16 cellular contexts compared by ENCODE assay signal in the genomic region with DNA sequence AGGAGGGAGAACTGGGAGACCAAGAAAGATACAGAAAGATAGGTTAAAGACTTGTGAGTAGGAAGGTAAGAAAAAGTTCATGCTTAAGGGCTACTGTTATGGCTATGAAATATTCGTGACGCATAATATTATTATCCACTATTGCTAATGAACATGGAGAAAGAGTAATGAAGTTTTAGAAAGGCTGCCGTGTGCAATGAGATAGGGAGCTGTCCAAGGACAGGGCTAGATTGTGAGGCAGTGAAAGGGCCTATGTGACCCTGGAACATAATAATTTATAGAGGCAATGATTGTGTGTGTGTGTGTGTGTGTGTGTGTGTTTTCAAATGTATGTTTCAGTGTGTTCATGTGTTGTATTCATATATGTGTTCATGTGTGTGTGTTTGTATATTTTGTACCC. TPM values are rescaled to one million over a fixed set of nuclear protein-coding genes. Genes with fewer than 3 reads are reported as not detected.
DNase-seq lines count a peak whose midpoint lies in the region; ATAC-seq and TF ChIP-seq lines count a peak whose summit lies in the region.
"Had no signal": no experiment of that assay in that cellular context is flagged by ENCODE, and none has a peak within 500 bp of the region (broad histone marks: within the 10 kb centered on the region; RNA-seq: fewer than 3 reads in every experiment).

No MANE protein-coding gene starts in this region.

- CTCF ChIA-PET in WTC11 (lab: Charles Lee), result interaction anchor here (0.6 to 1.9 kb wide), 3 partner anchors 22 to 262 kb away, joined by 3 to 5 read pairs (median 4); no protein-coding TSS in a partner anchor
- CTCF ChIA-PET in A673 (lab: Charles Lee), result no interaction called here

- H3K27me3 ChIP-seq in gastroesophageal sphincter, result no peaks in the 10 kb centered on the region
- H3K27me3 ChIP-seq in A673 (replicated peaks; ENCODE audit: insufficient read depth, low read depth, low read length, poor library complexity), result no peaks in the 10 kb centered on the region
- H3K27me3 ChIP-seq: thyroid gland had no signal

- no peak for DNase-seq in activated T-cell treated with anti-CD3 and anti-CD28 coated beads, Interleukin-2, amount 50 U/mL, for 24 hours
- no peak for DNase-seq in activated T-cell treated with anti-CD3 and anti-CD28 coated beads, Interleukin-2, amount 50 U/mL, for 48 hours
- DNase-seq in WTC11 (ENCODE audit: low spot score) (no peak), A673 (ENCODE audit: low spot score) (no peak), NCI-H1436 (lab: John Stamatoyannopoulos, UW) (no peak)
- no peak for DNase-seq in stimulated activated naive CD8-positive, alpha-beta T cell treated with anti-CD3 and anti-CD28 coated beads, Interleukin-15, amount 100 ng/mL, for 72 hours
- DNase-seq: amniotic stem cell, cortex of kidney, left ventricle myocardium inferior, NCI-H1105, NCI-H446, T-helper 9 cell, thyroid gland had no signal

- H3K27ac Mint-ChIP-seq in activated T-cell treated with anti-CD3 and anti-CD28 coated beads, Interleukin-2, amount 50 U/mL, for 24 hours, result peak overlapping the region; percentile 96
- H3K27ac Mint-ChIP-seq in WTC11, result peak overlapping the region; percentile 32; the same call in 1 of the 2 replicates
- H3K27ac Mint-ChIP-seq in stimulated activated naive CD8-positive, alpha-beta T cell treated with anti-CD3 and anti-CD28 coated beads, Interleukin-15, amount 100 ng/mL, for 72 hours, result no peak overlapping the region

- peak overlapping the region in 3 of 4 donors; percentile 16 to 29 (median 24) for H3K27ac ChIP-seq in gastroesophageal sphincter
- H3K27ac ChIP-seq in A673 (ENCODE audit: low read depth, low read length, poor library complexity, severe bottlenecking), result no peak overlapping the region
- H3K27ac ChIP-seq: left ventricle myocardium inferior, thyroid gland had no signal

- H3K9me3 Mint-ChIP-seq in activated T-cell treated with anti-CD3 and anti-CD28 coated beads, Interleukin-2, amount 50 U/mL, for 24 hours, result no peaks in the 10 kb centered on the region
- no peaks in the 10 kb centered on the region for H3K9me3 Mint-ChIP-seq in WTC11
- no peaks in the 10 kb centered on the region for H3K9me3 Mint-ChIP-seq in stimulated activated naive CD8-positive, alpha-beta T cell treated with anti-CD3 and anti-CD28 coated beads, Interleukin-15, amount 100 ng/mL, for 72 hours

- H3K36me3 ChIP-seq in gastroesophageal sphincter, result peaks cover 0 to 6% of the 10 kb centered on the region in 2 donors
- peaks cover 7% of the 10 kb centered on the region for H3K36me3 ChIP-seq in A673 (ENCODE audit: insufficient read depth, low read length, poor library complexity, severe bottlenecking)
- H3K36me3 ChIP-seq: thyroid gland had no signal

- no peaks in the 10 kb centered on the region for H3K27me3 Mint-ChIP-seq in activated T-cell treated with anti-CD3 and anti-CD28 coated beads, Interleukin-2, amount 50 U/mL, for 24 hours
- no peaks in the 10 kb centered on the region for H3K27me3 Mint-ChIP-seq in WTC11 (ENCODE audit: low read depth)
- no peaks in the 10 kb centered on the region for H3K27me3 Mint-ChIP-seq in stimulated activated naive CD8-positive, alpha-beta T cell treated with anti-CD3 and anti-CD28 coated beads, Interleukin-15, amount 100 ng/mL, for 72 hours

- POLR2A ChIA-PET in WTC11 (lab: Charles Lee), result no interaction called here
- POLR2A ChIA-PET in A673 (lab: Charles Lee; ENCODE audit: low non-redundant PET), result no interaction called here

- 68 to 79% methylated on average over 3 of the region's 3 CpGs for WGBS in gastroesophageal sphincter (ENCODE audit: low coverage in 1 of 2), 2 donors

- H3K9me3 ChIP-seq in gastroesophageal sphincter, result no peaks in the 10 kb centered on the region
- H3K9me3 ChIP-seq in A673 (ENCODE audit: low read depth, low read length, poor library complexity, severe bottlenecking), result no peaks in the 10 kb centered on the region
- H3K9me3 ChIP-seq: left ventricle myocardium inferior, thyroid gland had no signal

- H3K4me1 ChIP-seq in gastroesophageal sphincter, result peaks cover 28 to 98% (median 29%) of the 10 kb centered on the region in 3 donors
- H3K4me1 ChIP-seq in A673 (ENCODE audit: insufficient read depth, low read length, poor library complexity, severe bottlenecking), result peaks cover 22% of the 10 kb centered on the region

- intact Hi-C loops in A673 (cut with micrococcal nuclease; ENCODE audit: unreplicated experiment), result no loop called here

- H3K4me3 Mint-ChIP-seq in activated T-cell treated with anti-CD3 and anti-CD28 coated beads, Interleukin-2, amount 50 U/mL, for 24 hours, result no peak overlapping the region
- H3K4me3 Mint-ChIP-seq in WTC11, result no peak overlapping the region
- H3K4me3 Mint-ChIP-seq in stimulated activated naive CD8-positive, alpha-beta T cell treated with anti-CD3 and anti-CD28 coated beads, Interleukin-15, amount 100 ng/mL, for 72 hours, result peak overlapping the region; percentile 1 to 13

- peaks cover 83% of the 10 kb centered on the region for H3K4me1 Mint-ChIP-seq in activated T-cell treated with anti-CD3 and anti-CD28 coated beads, Interleukin-2, amount 50 U/mL, for 24 hours (ENCODE audit: low read depth)
- peaks cover 55% of the 10 kb centered on the region for H3K4me1 Mint-ChIP-seq in WTC11
- H3K4me1 Mint-ChIP-seq in stimulated activated naive CD8-positive, alpha-beta T cell treated with anti-CD3 and anti-CD28 coated beads, Interleukin-15, amount 100 ng/mL, for 72 hours, result peaks cover 74% of the 10 kb centered on the region

- H3K4me3 ChIP-seq in gastroesophageal sphincter (no peak overlapping the region), A673 (ENCODE audit: low read depth, low read length, poor library complexity, severe bottlenecking) (no peak overlapping the region)
- H3K4me3 ChIP-seq: left ventricle myocardium inferior, thyroid gland had no signal

- TF ChIP-seq CTCF in WTC11 (IDR thresholded peaks at IDR 0.05), result no peak
- no peak for TF ChIP-seq CTCF in gastroesophageal sphincter (IDR thresholded peaks at IDR 0.05)
- TF ChIP-seq CTCF in A673 (conservative IDR thresholded peaks at IDR 0.05; ENCODE audit: low read depth, low read length), result no peak

- BruUV-seq in A673 (replicated peaks; lab: Mats Ljungman, UMichigan), result no TSS peak

- no peak for ATAC-seq in WTC11
- ATAC-seq in gastroesophageal sphincter, result no peak
- no peak for ATAC-seq in stimulated activated naive CD8-positive, alpha-beta T cell treated with anti-CD3 and anti-CD28 coated beads, Interleukin-15, amount 100 ng/mL, for 72 hours
- no peak for ATAC-seq in HG03571 (IDR thresholded peaks at IDR 0.05; ENCODE audit: unreplicated experiment)
- ATAC-seq: Panc1 had no signal

- peaks cover 54% of the 10 kb centered on the region for H3K36me3 Mint-ChIP-seq in activated T-cell treated with anti-CD3 and anti-CD28 coated beads, Interleukin-2, amount 50 U/mL, for 24 hours (ENCODE audit: low read depth)
- no peaks in the 10 kb centered on the region for H3K36me3 Mint-ChIP-seq in WTC11

- TF ChIP-seq POLR2A in gastroesophageal sphincter (IDR thresholded peaks at IDR 0.05), result no peak

- TF ChIP-seq EP300 in gastroesophageal sphincter (IDR thresholded peaks at IDR 0.05), result no peak

TF ChIP-seq in WTC11, 78 proteins besides CTCF, POLR2A, EP300 and RAD21:
- TF ChIP-seq, protein P1, sequence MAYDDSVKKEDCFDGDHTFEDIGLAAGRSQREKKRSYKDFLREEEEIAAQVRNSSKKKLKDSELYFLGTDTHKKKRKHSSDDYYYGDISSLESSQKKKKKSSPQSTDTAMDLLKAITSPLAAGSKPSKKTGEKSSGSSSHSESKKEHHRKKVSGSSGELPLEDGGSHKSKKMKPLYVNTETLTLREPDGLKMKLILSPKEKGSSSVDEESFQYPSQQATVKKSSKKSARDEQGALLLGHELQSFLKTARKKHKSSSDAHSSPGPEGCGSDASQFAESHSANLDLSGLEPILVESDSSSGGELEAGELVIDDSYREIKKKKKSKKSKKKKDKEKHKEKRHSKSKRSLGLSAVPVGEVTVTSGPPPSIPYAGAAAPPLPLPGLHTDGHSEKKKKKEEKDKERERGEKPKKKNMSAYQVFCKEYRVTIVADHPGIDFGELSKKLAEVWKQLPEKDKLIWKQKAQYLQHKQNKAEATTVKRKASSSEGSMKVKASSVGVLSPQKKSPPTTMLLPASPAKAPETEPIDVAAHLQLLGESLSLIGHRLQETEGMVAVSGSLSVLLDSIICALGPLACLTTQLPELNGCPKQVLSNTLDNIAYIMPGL (CRISPR knock-in tag; IDR thresholded peaks at IDR 0.05), result no peak
- TF ChIP-seq, protein P2, sequence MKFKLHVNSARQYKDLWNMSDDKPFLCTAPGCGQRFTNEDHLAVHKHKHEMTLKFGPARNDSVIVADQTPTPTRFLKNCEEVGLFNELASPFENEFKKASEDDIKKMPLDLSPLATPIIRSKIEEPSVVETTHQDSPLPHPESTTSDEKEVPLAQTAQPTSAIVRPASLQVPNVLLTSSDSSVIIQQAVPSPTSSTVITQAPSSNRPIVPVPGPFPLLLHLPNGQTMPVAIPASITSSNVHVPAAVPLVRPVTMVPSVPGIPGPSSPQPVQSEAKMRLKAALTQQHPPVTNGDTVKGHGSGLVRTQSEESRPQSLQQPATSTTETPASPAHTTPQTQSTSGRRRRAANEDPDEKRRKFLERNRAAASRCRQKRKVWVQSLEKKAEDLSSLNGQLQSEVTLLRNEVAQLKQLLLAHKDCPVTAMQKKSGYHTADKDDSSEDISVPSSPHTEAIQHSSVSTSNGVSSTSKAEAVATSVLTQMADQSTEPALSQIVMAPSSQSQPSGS (CRISPR knock-in tag; IDR thresholded peaks at IDR 0.05; ENCODE audit: borderline replicate concordance, low read depth), result no peak
- TF ChIP-seq NFE2L1 (CRISPR knock-in tag; IDR thresholded peaks at IDR 0.05), result 0 out of 2 replicates have a peak, but pooled peaks have one; percentile 20
- TF ChIP-seq EMX1 (CRISPR knock-in tag; IDR thresholded peaks at IDR 0.05), result no peak
TF ChIP-seq in WTC11: peak in this region for 1.

RNA-seq across cellular contexts. Expression of a gene that starts 27.7 kb away (rescaled TPM):
- total RNA-seq in WTC11 (2021) (16.0 to 20.4 TPM (median 17.8 TPM) in 3 replicates), gastroesophageal sphincter (100 to 1,000 TPM; 623 to 745 (median 684) TPM), A673 (2021) (99.6 and 117 TPM in 2 replicates)

Comparison
In these comparisons a context has a peak if more than half of its experiments do, and no peak if none do; other contexts are left out.
1. H3K27ac Mint-ChIP-seq: peak in activated T-cell treated with anti-CD3 and anti-CD28 coated beads, Interleukin-2, amount 50 U/mL, for 24 hours (single experiment) and WTC11 (single experiment); none in stimulated activated naive CD8-positive, alpha-beta T cell treated with anti-CD3 and anti-CD28 coated beads, Interleukin-15, amount 100 ng/mL, for 72 hours (0 of 2).
2. H3K4me3 Mint-ChIP-seq: peak in stimulated activated naive CD8-positive, alpha-beta T cell treated with anti-CD3 and anti-CD28 coated beads, Interleukin-15, amount 100 ng/mL, for 72 hours (2 of 2); none in activated T-cell treated with anti-CD3 and anti-CD28 coated beads, Interleukin-2, amount 50 U/mL, for 24 hours (single experiment) and WTC11 (single experiment).